29 cellular contexts compared by ENCODE assay signal in the genomic region with DNA sequence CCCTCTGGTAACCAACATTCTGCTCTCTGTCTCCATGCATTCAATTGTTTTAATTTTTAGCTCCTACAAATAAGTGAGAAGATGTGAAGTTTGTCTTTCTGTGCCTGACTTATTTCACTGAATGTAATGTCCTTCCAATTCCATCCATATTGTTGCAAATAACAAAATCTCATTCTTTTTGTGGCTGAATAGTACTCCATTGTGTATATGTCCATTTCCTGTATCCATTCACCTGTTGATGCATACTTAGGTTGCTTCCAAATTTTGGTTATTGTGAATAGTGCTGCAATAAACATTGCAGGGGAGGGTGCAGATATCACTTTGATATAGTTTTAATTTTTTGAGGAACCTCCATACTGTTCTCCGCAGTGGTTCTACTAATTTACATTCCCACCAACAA.
"Had no signal": no experiment of that assay in that cellular context is flagged by ENCODE, and none has a peak within 500 bp of the region (broad histone marks: within the 10 kb centered on the region; RNA-seq: fewer than 3 reads in every experiment).

No MANE protein-coding gene starts in this region.

- H3K4me3 ChIP-seq: adrenal gland, ascending aorta, body of pancreas, breast epithelium, cardiac muscle cell had no signal

- H3K27ac ChIP-seq: adrenal gland, ascending aorta, body of pancreas, brain microvascular endothelial cell, breast epithelium, cardiac muscle cell had no signal

- DNase-seq: activated effector memory CD4-positive, alpha-beta T cell treated with anti-CD3 and anti-CD28 coated beads, Interleukin-2, amount 50 U/mL, for 16 hours; activated effector memory CD4-positive, alpha-beta T cell treated with Interleukin-2 at 50 U/mL for 16 hours; activated gamma-delta T cell; activated gamma-delta T cell treated with Interleukin-2 at 50 U/mL for 16 hours; activated naive CD4-positive, alpha-beta T cell; activated naive CD4-positive, alpha-beta T cell treated with anti-CD3 and anti-CD28 coated beads for 36 hours; activated naive CD4-positive, alpha-beta T cell treated with anti-CD3 and anti-CD28 coated beads, Interleukin-2, amount 10 ng/mL, durations not matched to agents 7 days and 5 days; activated naive CD4-positive, alpha-beta T cell treated with anti-CD3 and anti-CD28 coated beads, Interleukin-2, amount 50 U/mL, for 16 hours; activated naive CD4-positive, alpha-beta T cell treated with Interleukin-2 at 50 U/mL for 16 hours; activated naive CD8-positive, alpha-beta T cell treated with anti-CD3 and anti-CD28 coated beads for 36 hours; activated naive CD8-positive, alpha-beta T cell treated with anti-CD3 and anti-CD28 coated beads, Interleukin-2, amount 10 ng/mL, durations not matched to agents 7 days and 5 days; activated naive CD8-positive, alpha-beta T cell treated with anti-CD3 and anti-CD28 coated beads, Interleukin-2, amount 50 U/mL, for 24 hours; activated T-cell treated with anti-CD3 and anti-CD28 coated beads, Interleukin-2, amount 50 U/mL, for 24 hours; activated T-cell treated with anti-CD3 and anti-CD28 coated beads, Interleukin-2, amount 50 U/mL, for 4 hours; activated T-cell treated with anti-CD3 and anti-CD28 coated beads, Interleukin-2, amount 50 U/mL, for 48 hours; activated T-cell treated with anti-CD3 and anti-CD28 coated beads, Interleukin-2, amount 50 U/mL, for 72 hours; adrenal gland; amniotic stem cell; amygdala; anterior cingulate cortex; aorta; body of pancreas; brain microvascular endothelial cell; caudate nucleus; central memory CD4-positive, alpha-beta T cell; cerebellar nuclear complex had no signal
